13 cellular contexts compared by ENCODE assay signal in the genomic region with DNA sequence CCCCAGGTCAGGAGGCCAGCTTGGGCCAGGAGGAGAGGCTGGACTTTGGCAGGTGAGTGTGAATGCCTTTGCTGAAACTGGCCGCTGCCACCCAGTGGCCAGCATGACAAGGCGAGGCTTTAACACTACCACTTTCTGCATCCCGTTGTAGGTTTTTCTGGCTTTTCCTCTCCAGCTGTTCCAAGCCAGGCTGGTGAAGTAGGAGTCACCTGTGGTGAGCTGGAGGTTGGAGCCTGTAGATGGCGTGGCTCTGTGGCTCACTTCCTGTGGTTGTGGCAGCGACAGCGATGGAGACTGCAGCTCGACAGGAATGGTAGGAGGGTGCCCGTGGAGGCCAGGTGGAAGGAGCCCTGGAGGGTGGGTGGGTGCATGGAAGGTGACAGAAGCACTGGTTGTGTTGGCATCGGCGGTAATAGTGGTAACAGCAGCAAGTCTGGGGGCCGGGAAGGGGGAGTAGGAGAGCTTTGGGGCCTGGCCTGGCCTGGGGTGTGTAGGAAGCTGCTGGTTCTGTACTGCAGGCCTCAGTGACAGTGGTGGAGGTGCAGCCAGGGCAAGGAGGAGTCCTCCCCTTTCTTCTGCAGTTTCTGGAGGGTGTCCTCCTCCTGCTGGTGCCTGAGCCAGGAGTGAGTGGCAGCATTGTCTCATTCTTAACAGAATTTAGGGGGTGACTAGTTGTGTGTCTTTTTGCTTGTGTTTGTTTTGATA. TPM values are rescaled to one million over a fixed set of nuclear protein-coding genes. Genes with fewer than 3 reads are reported as not detected.
A peak's percentile ranks its signal among the peaks of the same experiment; 100 is the strongest.
DNase-seq lines count a peak whose midpoint lies in the region; ATAC-seq, FAIRE-seq and TF ChIP-seq lines count a peak whose summit lies in the region.
"Not testable (repeated sequence)": the region's sequence is repeated elsewhere in the genome, so short reads cannot be mapped to it uniquely, and the experiment has no call there.
"Had no signal": no experiment of that assay in that cellular context is flagged by ENCODE, and none has a peak within 500 bp of the region (broad histone marks: within the 10 kb centered on the region; RNA-seq: fewer than 3 reads in every experiment).

No MANE protein-coding gene starts in this region.

- POLR2A ChIA-PET in HepG2 (lab: Yijun Ruan, JAX), result not testable (repeated sequence)

- not testable (repeated sequence) for H3K9ac ChIP-seq in HepG2 (ENCODE audit: insufficient read depth, low read depth, low read length)

- H3K36me3 ChIP-seq in GM23338 (ENCODE audit: insufficient read depth); HepG2 (replicated peaks in 1 of 2; ENCODE audit: control insufficient read depth in 1 of 2, insufficient read depth in 2 of 2, low read length in 2 of 2): not testable (repeated sequence)

- not testable (repeated sequence) for TF ChIP-seq POLR2A in HepG2 (IDR thresholded peaks at IDR 0.05; ENCODE audit: insufficient read depth in 1 of 2, low read depth in 2 of 2, low read length in 2 of 2)

- CTCF ChIA-PET in activated CD8-positive, alpha-beta memory T cell treated with anti-CD3 and anti-CD28 coated beads, Interleukin-2, amount 10 ng/mL, durations not matched to agents 7 days and 5 days (lab: Charles Lee); HepG2 (lab: Yijun Ruan, JAX; ENCODE audit: low intra/inter-chr PET ratio, low total read pairs): not testable (repeated sequence)

- not testable (repeated sequence) for H3K9me3 ChIP-seq in HepG2 (ENCODE audit: low read length)

- not testable (repeated sequence) for H3K27me3 Mint-ChIP-seq in GM23338 (ENCODE audit: insufficient read depth, low read depth, poor library complexity); activated CD8-positive, alpha-beta memory T cell treated with anti-CD3 and anti-CD28 coated beads, Interleukin-2, amount 10 ng/mL, durations not matched to agents 7 days and 5 days

- not testable (repeated sequence) for H4K20me1 ChIP-seq in GM23338 (replicated peaks; ENCODE audit: insufficient read depth); HepG2 (ENCODE audit: insufficient read depth, low read length)

- not testable (repeated sequence) for DNase-seq in GM23338 (ENCODE audit: low spot score); HepG2 (ENCODE audit: low spot score)
- peak; percentile 33 for DNase-seq in T-helper 9 cell
- DNase-seq in activated CD8-positive, alpha-beta memory T cell treated with anti-CD3 and anti-CD28 coated beads, Interleukin-2, amount 10 ng/mL, durations not matched to agents 7 days and 5 days, result peak; percentile 61
- peak; percentile 15 for DNase-seq in activated T-helper 9 cell treated with anti-CD3 and anti-CD28 coated beads, Interleukin-2, amount 50 U/mL, for 16 hours (ENCODE audit: low read depth)
- peak; percentile 54 for DNase-seq in central memory CD4-positive, alpha-beta T cell
- DNase-seq in stimulated activated CD8-positive, alpha-beta memory T cell treated with anti-CD3 and anti-CD28 coated beads, Interleukin-15, amount 100 ng/mL, for 48 hours (ENCODE audit: low read depth in 2 of 2), result peak; percentile 2 to 21

- H3K9me3 Mint-ChIP-seq in GM23338; activated CD8-positive, alpha-beta memory T cell treated with anti-CD3 and anti-CD28 coated beads, Interleukin-2, amount 10 ng/mL, durations not matched to agents 7 days and 5 days (ENCODE audit: low read depth): not testable (repeated sequence)

- not testable (repeated sequence) for H3K9me2 ChIP-seq in GM23338 (ENCODE audit: insufficient read depth)

- TF ChIP-seq EP300 in HepG2 (IDR thresholded peaks at IDR 0.05; ENCODE audit: low read depth in 2 of 2, low read length in 2 of 2); HepG2 (CRISPR knock-in tag; IDR thresholded peaks at IDR 0.05; ENCODE audit: borderline replicate concordance): not testable (repeated sequence)

- not testable (repeated sequence) for H3K79me2 ChIP-seq in GM23338 (replicated peaks; ENCODE audit: insufficient read depth); HepG2 (ENCODE audit: insufficient read depth, low read length)

- FAIRE-seq in HepG2 (lab: Jason Lieb, UNC), result peak; percentile 99

- not testable (repeated sequence) for H3K36me3 Mint-ChIP-seq in GM23338 (ENCODE audit: low read depth); activated CD8-positive, alpha-beta memory T cell treated with anti-CD3 and anti-CD28 coated beads, Interleukin-2, amount 10 ng/mL, durations not matched to agents 7 days and 5 days

- H3K4me1 ChIP-seq in GM23338 (ENCODE audit: insufficient read depth); HepG2 (ENCODE audit: insufficient read depth, low read length): not testable (repeated sequence)

- not testable (repeated sequence) for TF ChIP-seq CTCF in GM23338 (conservative IDR thresholded peaks at IDR 0.05; ENCODE audit: low read depth in 2 of 2); HepG2 (CRISPR knock-in tag; IDR thresholded peaks at IDR 0.05)

- H3K4me3 ChIP-seq in GM23338; HepG2 (replicated peaks in 1 of 3; ENCODE audit: insufficient read depth in 1 of 3, low read depth in 2 of 3, low read length in 3 of 3): not testable (repeated sequence)

- H3K4me1 Mint-ChIP-seq in GM23338; activated CD8-positive, alpha-beta memory T cell treated with anti-CD3 and anti-CD28 coated beads, Interleukin-2, amount 10 ng/mL, durations not matched to agents 7 days and 5 days: not testable (repeated sequence)

- ATAC-seq in GM23338 (peak; percentile 84), HepG2 (peak; percentile 88)
- peak; percentile 52 for ATAC-seq in activated CD8-positive, alpha-beta memory T cell treated with anti-CD3 and anti-CD28 coated beads, Interleukin-2, amount 10 ng/mL, durations not matched to agents 7 days and 5 days

- intact Hi-C loops in HepG2 (cut with micrococcal nuclease; ENCODE audit: unreplicated experiment), result not testable (repeated sequence)

- H3F3A ChIP-seq in GM23338 (replicated peaks; ENCODE audit: low read depth), result not testable (repeated sequence)

- no CpG with 5 or more reads among the region's 11 CpGs for WGBS in HepG2 (ENCODE audit: low lambda C conversion rate)

- not testable (repeated sequence) for TF ChIP-seq RAD21 in HepG2 (CRISPR knock-in tag; IDR thresholded peaks at IDR 0.05)

- H3K4me3 Mint-ChIP-seq in GM23338; activated CD8-positive, alpha-beta memory T cell treated with anti-CD3 and anti-CD28 coated beads, Interleukin-2, amount 10 ng/mL, durations not matched to agents 7 days and 5 days: not testable (repeated sequence)

- not testable (repeated sequence) for H3K27me3 ChIP-seq in GM23338 (ENCODE audit: insufficient read depth); HepG2 (ENCODE audit: control insufficient read depth in 1 of 2, insufficient read depth in 2 of 2, low read length in 2 of 2)

- BruUV-seq in HepG2 (replicated peaks; lab: Mats Ljungman, UMichigan), result not testable (repeated sequence)

- in situ Hi-C loops in HepG2 (cut with HindIII; ENCODE audit: extremely low pct_ligation_motif_present, low pct_unique_long_range_greater_than_20kb), result not testable (repeated sequence)

- not testable (repeated sequence) for H3K4me2 ChIP-seq in GM23338; HepG2 (ENCODE audit: low read depth, low read length)

- H3K27ac ChIP-seq in GM23338 (ENCODE audit: low read depth); HepG2 (ENCODE audit: extremely low read length, insufficient read depth, low read length): not testable (repeated sequence)

- not testable (repeated sequence) for H2AFZ ChIP-seq in GM23338; HepG2 (ENCODE audit: low read length)

- H3K27ac Mint-ChIP-seq in GM23338; activated CD8-positive, alpha-beta memory T cell treated with anti-CD3 and anti-CD28 coated beads, Interleukin-2, amount 10 ng/mL, durations not matched to agents 7 days and 5 days: not testable (repeated sequence)

TF ChIP-seq in HepG2, 621 proteins besides CTCF, POLR2A, EP300 and RAD21:
- peak; percentile 37 for TF ChIP-seq STAG1 (CRISPR knock-in tag; IDR thresholded peaks at IDR 0.05)

RNA-seq across cellular contexts. Expression of gene FAM153A, which starts 26.7 kb away (rescaled TPM):
- total RNA-seq in GM23338 (2014; rRNA removed; shearing (Covaris generic)), result not detected in 2 replicates
- polyA plus RNA-seq in GM23338 (2016; fragmentation: Nextera tagmentation; extraction: Ambion mirVana), result not detected in 2 replicates
- 1 to 10 TPM in 1 of 2 experiments, under 1 TPM in 1; 0.54 to 6.9 TPM for total RNA-seq in activated CD8-positive, alpha-beta memory T cell treated with anti-CD3 and anti-CD28 coated beads, Interleukin-2, amount 10 ng/mL, durations not matched to agents 7 days and 5 days
- total RNA-seq in HepG2 (2016; rRNA removed; fragmentation: Illumina TruSeq; extraction: Trizol), result not detected in 2 replicates
- not detected in 2 replicates for total RNA-seq in HepG2 (2016; cell fraction: cytosol; rRNA removed; fragmentation: Illumina TruSeq; extraction: Trizol; ENCODE audit: low read depth)
- not detected in 2 replicates for total RNA-seq in HepG2 (2016; cell fraction: insoluble cytoplasmic fraction; rRNA removed; fragmentation: Illumina TruSeq; extraction: Trizol)
- not detected in 2 replicates for total RNA-seq in HepG2 (2016; cell fraction: membrane; rRNA removed; fragmentation: Illumina TruSeq; extraction: Trizol)
- not detected in 2 replicates for total RNA-seq in HepG2 (2016; cell fraction: nucleus; rRNA removed; fragmentation: Illumina TruSeq; extraction: Trizol)
- 0.22 TPM in 1 of 2 replicates, not detected in the other for polyA plus RNA-seq in HepG2 (2011; rRNA removed)
- not detected in 2 replicates for polyA plus RNA-seq in HepG2 (2011; cell fraction: cytosol; rRNA removed)
- not detected in 2 replicates for polyA plus RNA-seq in HepG2 (2011; cell fraction: nucleus; rRNA removed)
- polyA plus RNA-seq in HepG2 (2012), result 0.16 and 0.48 TPM in 2 replicates
- polyA plus RNA-seq in HepG2 (2016; cell fraction: cytosol; fragmentation: Illumina TruSeq; extraction: Trizol; ENCODE audit: low read depth), result not detected in 2 replicates
- polyA plus RNA-seq in HepG2 (2016; cell fraction: insoluble cytoplasmic fraction; fragmentation: Illumina TruSeq; extraction: Trizol; ENCODE audit: low read depth), result not detected in 2 replicates
- not detected in 2 replicates for polyA plus RNA-seq in HepG2 (2016; cell fraction: membrane; fragmentation: Illumina TruSeq; extraction: Trizol; ENCODE audit: low read depth)
- not detected in 2 replicates for polyA plus RNA-seq in HepG2 (2016; cell fraction: nucleus; fragmentation: Illumina TruSeq; extraction: Trizol; ENCODE audit: insufficient read depth, low read depth)
- not detected in 2 replicates for polyA minus RNA-seq in HepG2 (2011; rRNA and poly(A)+ RNA removed; ENCODE audit: low replicate concordance)
- polyA minus RNA-seq in HepG2 (2011; cell fraction: cytosol; rRNA and poly(A)+ RNA removed), result not detected in 2 replicates
- not detected in 2 replicates for polyA minus RNA-seq in HepG2 (2011; cell fraction: nucleus; rRNA and poly(A)+ RNA removed)
- total RNA-seq: G401, pulmonary artery endothelial cell, SJSA1, skeletal muscle tissue had no signal
- polyA plus RNA-seq: CD14-positive monocyte, mammary epithelial cell had no signal
